Comparison of ENCODE assay signal across 14 cellular contexts in the genomic region with DNA sequence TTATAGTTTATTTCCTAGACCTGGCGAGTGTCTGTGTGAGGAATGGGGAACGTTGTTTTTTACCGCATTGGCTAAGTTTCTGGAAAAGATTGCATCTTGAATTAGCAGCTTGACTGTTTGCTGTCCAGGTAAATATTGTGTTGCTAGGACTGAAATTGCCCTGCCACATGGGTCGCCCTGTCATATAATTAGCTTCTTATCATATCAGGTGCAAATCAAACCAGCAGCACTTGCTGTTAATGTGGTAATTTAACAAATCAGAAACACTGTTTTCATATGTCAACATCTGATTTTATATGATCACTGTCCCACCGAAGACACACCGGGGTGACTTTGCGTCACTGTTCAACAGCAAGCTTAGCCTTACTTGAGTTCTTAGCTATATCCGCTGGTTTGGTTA.
"Had no signal": no experiment of that assay in that cellular context is flagged by ENCODE, and none has a peak within 500 bp of the region (broad histone marks: within the 10 kb centered on the region; RNA-seq: fewer than 3 reads in every experiment).

No MANE protein-coding gene starts in this region.

- H3K36me3 ChIP-seq: esophagus muscularis mucosa, lower lobe of right lung, neural progenitor cell, ovary, tibial artery had no signal

- H3K27me3 Mint-ChIP-seq: activated CD4-positive, alpha-beta memory T cell treated with anti-CD3 and anti-CD28 coated beads for 36 hours; activated CD4-positive, alpha-beta T cell treated with anti-CD3 and anti-CD28 coated beads for 36 hours; stimulated activated naive B cell treated with anti-CD40 and anti-IgM and Interleukin-4, amounts not matched to agents 10 μg/mL and 1 μg/mL and 100 μg/mL, for 72 hours; T-helper 17 cell had no signal

- H3K9me3 Mint-ChIP-seq: activated CD4-positive, alpha-beta memory T cell treated with anti-CD3 and anti-CD28 coated beads for 36 hours; neural progenitor cell; stimulated activated naive B cell treated with anti-CD40 and anti-IgM and Interleukin-4, amounts not matched to agents 10 μg/mL and 1 μg/mL and 100 μg/mL, for 72 hours had no signal

- ATAC-seq: activated CD4-positive, alpha-beta T cell treated with anti-CD3 and anti-CD28 coated beads for 36 hours; lower lobe of right lung; T-helper 17 cell had no signal

- DNase-seq: activated CD4-positive, alpha-beta memory T cell treated with anti-CD3 and anti-CD28 coated beads for 36 hours; activated CD4-positive, alpha-beta T cell treated with anti-CD3 and anti-CD28 coated beads for 36 hours; activated gamma-delta T cell; activated T-cell treated with anti-CD3 and anti-CD28 coated beads, Interleukin-2, amount 50 U/mL, for 48 hours; caudate nucleus; lower lobe of right lung; ovary; stimulated activated naive B cell treated with anti-CD40 and anti-IgM and Interleukin-4, amounts not matched to agents 10 μg/mL and 1 μg/mL and 100 μg/mL, for 72 hours; T-helper 17 cell; tibial artery had no signal

- H3K27ac ChIP-seq: coronary artery, esophagus muscularis mucosa, lower lobe of right lung, neural progenitor cell, ovary, tibial artery had no signal

- H3K9me3 ChIP-seq: esophagus muscularis mucosa, lower lobe of right lung, tibial artery had no signal

- H3K4me3 ChIP-seq: coronary artery, esophagus muscularis mucosa, lower lobe of right lung, neural progenitor cell, ovary, tibial artery had no signal

- H3K27me3 ChIP-seq: esophagus muscularis mucosa, neural progenitor cell, ovary, tibial artery had no signal

- H3K36me3 Mint-ChIP-seq: neural progenitor cell had no signal

- H3K4me1 Mint-ChIP-seq: neural progenitor cell had no signal

- H3K4me1 ChIP-seq: lower lobe of right lung, neural progenitor cell, tibial artery had no signal

- H3K4me3 Mint-ChIP-seq: activated CD4-positive, alpha-beta memory T cell treated with anti-CD3 and anti-CD28 coated beads for 36 hours; activated CD4-positive, alpha-beta T cell treated with anti-CD3 and anti-CD28 coated beads for 36 hours; neural progenitor cell; stimulated activated naive B cell treated with anti-CD40 and anti-IgM and Interleukin-4, amounts not matched to agents 10 μg/mL and 1 μg/mL and 100 μg/mL, for 72 hours; T-helper 17 cell had no signal

- H3K27ac Mint-ChIP-seq: activated CD4-positive, alpha-beta memory T cell treated with anti-CD3 and anti-CD28 coated beads for 36 hours; activated CD4-positive, alpha-beta T cell treated with anti-CD3 and anti-CD28 coated beads for 36 hours; activated naive CD4-positive, alpha-beta T cell treated with anti-CD3 and anti-CD28 coated beads, Interleukin-2, amount 50 U/mL, for 72 hours; neural progenitor cell; stimulated activated naive B cell treated with anti-CD40 and anti-IgM and Interleukin-4, amounts not matched to agents 10 μg/mL and 1 μg/mL and 100 μg/mL, for 72 hours; T-helper 17 cell had no signal
